ENCODE assay signal across 1 cellular context in genomic region chr10:11881477-11882417, GRCh38.
A peak's percentile ranks its signal among the peaks of the same experiment; 100 is the strongest.
TF ChIP-seq lines count a peak whose summit lies in the region.

No MANE protein-coding gene starts in this region.

TF ChIP-seq in HepG2, 621 proteins besides CTCF, POLR2A, EP300 and RAD21 (continued from another document and continues in another):
- TF ChIP-seq ZNF552 (CRISPR knock-in tag; IDR thresholded peaks at IDR 0.05; ENCODE audit: borderline replicate concordance) (peak; percentile 88), ZNF615 (CRISPR knock-in tag; IDR thresholded peaks at IDR 0.05; ENCODE audit: borderline replicate concordance) (no peak), ETV6 (CRISPR knock-in tag; conservative IDR thresholded peaks at IDR 0.05) (no peak), ZNF576 (CRISPR knock-in tag; IDR thresholded peaks at IDR 0.05) (no peak), ZNF557 (CRISPR knock-in tag; IDR thresholded peaks at IDR 0.05) (no peak), ZNF556 (CRISPR knock-in tag; IDR thresholded peaks at IDR 0.05; ENCODE audit: borderline replicate concordance) (no peak), ZKSCAN5 (CRISPR knock-in tag; IDR thresholded peaks at IDR 0.05) (no peak), NCOR1 (IDR thresholded peaks at IDR 0.05; ENCODE audit: borderline replicate concordance, low read length) (no peak), PLRG1 (conservative IDR thresholded peaks at IDR 0.05) (no peak), ZBTB14 (CRISPR knock-in tag; IDR thresholded peaks at IDR 0.05) (no peak), EEA1 (CRISPR knock-in tag; IDR thresholded peaks at IDR 0.05; ENCODE audit: borderline replicate concordance) (no peak), NKX3-1 (CRISPR knock-in tag; IDR thresholded peaks at IDR 0.05) (no peak), TRAFD1 (CRISPR knock-in tag; IDR thresholded peaks at IDR 0.05; ENCODE audit: borderline replicate concordance) (no peak), RARA (CRISPR knock-in tag; IDR thresholded peaks at IDR 0.05) (peak; percentile 69), MED13 (CRISPR knock-in tag; IDR thresholded peaks at IDR 0.05) (no peak), NBN (conservative IDR thresholded peaks at IDR 0.05) (no peak), ZNF468 (CRISPR knock-in tag; IDR thresholded peaks at IDR 0.05) (no peak), ZNF891 (CRISPR knock-in tag; IDR thresholded peaks at IDR 0.05) (no peak), SMC3 (IDR thresholded peaks at IDR 0.05; ENCODE audit: low read length) (no peak; the same call in 1 of the 2 replicates), ZBTB2 (CRISPR knock-in tag; IDR thresholded peaks at IDR 0.05; ENCODE audit: low read depth) (no peak), AKNA (CRISPR knock-in tag; IDR thresholded peaks at IDR 0.05; ENCODE audit: borderline replicate concordance) (no peak), SNAPC4 (CRISPR knock-in tag; IDR thresholded peaks at IDR 0.05) (no peak), PAXIP1 (CRISPR knock-in tag; conservative IDR thresholded peaks at IDR 0.05) (peak; percentile 32; the same call in 1 of the 2 replicates), PRMT3 (CRISPR knock-in tag; IDR thresholded peaks at IDR 0.05; ENCODE audit: borderline replicate concordance, low read depth) (no peak), ZFP82 (CRISPR knock-in tag; IDR thresholded peaks at IDR 0.05; ENCODE audit: borderline replicate concordance) (no peak), HNF4G (IDR thresholded peaks at IDR 0.05; ENCODE audit: borderline replicate concordance, low read depth, low read length) (no peak), HNF4G (CRISPR knock-in tag; IDR thresholded peaks at IDR 0.05; ENCODE audit: borderline replicate concordance, low read depth) (no peak), ZMAT3 (CRISPR knock-in tag; conservative IDR thresholded peaks at IDR 0.05) (no peak), HNF1B (CRISPR knock-in tag; IDR thresholded peaks at IDR 0.05) (peak; percentile 77; the same call in 1 of the 2 replicates), FOXO4 (CRISPR knock-in tag; conservative IDR thresholded peaks at IDR 0.05) (no peak), SMAD9 (CRISPR knock-in tag; IDR thresholded peaks at IDR 0.05) (no peak), ZNF773 (CRISPR knock-in tag; IDR thresholded peaks at IDR 0.05; ENCODE audit: borderline replicate concordance) (no peak), NPAS2 (CRISPR knock-in tag; IDR thresholded peaks at IDR 0.05; ENCODE audit: borderline replicate concordance) (no peak), GMEB2 (CRISPR knock-in tag; IDR thresholded peaks at IDR 0.05; ENCODE audit: low read depth) (no peak), ARNT2 (CRISPR knock-in tag; IDR thresholded peaks at IDR 0.05; ENCODE audit: low read depth) (0 out of 2 replicates have a peak, but pooled peaks have one; percentile 24), TBP (CRISPR knock-in tag; IDR thresholded peaks at IDR 0.05) (no peak)
